In the genomic region with DNA sequence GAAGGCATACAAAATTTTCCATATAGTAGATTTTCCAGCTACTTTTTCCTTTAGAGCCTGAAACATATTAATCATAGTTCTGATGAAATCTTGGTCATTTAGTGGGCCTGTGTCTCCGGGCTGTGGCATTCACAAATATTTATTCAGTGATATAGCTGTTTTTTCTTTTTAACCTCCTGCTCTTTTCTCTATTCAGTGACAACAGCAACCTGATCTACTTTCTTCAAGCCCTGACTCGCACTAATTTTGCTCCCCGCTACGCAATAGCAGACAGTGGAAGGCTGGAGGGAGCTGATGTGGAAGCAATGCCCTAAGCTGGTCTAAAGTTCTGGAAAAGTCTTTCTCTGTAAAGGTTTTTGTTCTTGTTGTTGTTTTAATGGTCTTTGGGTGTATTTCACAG, we compare ENCODE assay signal across 14 cellular contexts.
DNase-seq lines count a peak whose midpoint lies in the region; ATAC-seq and TF ChIP-seq lines count a peak whose summit lies in the region.
"Had no signal": no experiment of that assay in that cellular context is flagged by ENCODE, and none has a peak within 500 bp of the region (broad histone marks: within the 10 kb centered on the region; RNA-seq: fewer than 3 reads in every experiment).

No MANE protein-coding gene starts in this region.

- H3K4me3 ChIP-seq in OCI-LY7 (ENCODE audit: low read depth, low read length, poor library complexity, severe bottlenecking) = no peak overlapping the region
- no peak overlapping the region for H3K4me3 ChIP-seq in tibial artery
- no peak overlapping the region for H3K4me3 ChIP-seq in osteoblast (ENCODE audit: insufficient read depth, low read length)
- H3K4me3 ChIP-seq: ovary had no signal

- DNase-seq in HPDE6-E6E7 (ENCODE audit: extremely low spot score) (peak; percentile 63), foreskin keratinocyte (peak; percentile 72 to 81), OCI-LY7 (ENCODE audit: low spot score) (no peak), tibial artery (no peak), osteoblast (ENCODE audit: insufficient read length, low spot score, missing footprints) (no peak)
- DNase-seq in activated CD4-positive, CD25-positive, alpha-beta regulatory T cell treated with anti-CD3 and anti-CD28 coated beads, Interleukin-2, amount 50 U/mL, for 72 hours = no peak
- DNase-seq: activated CD4-positive, alpha-beta T cell treated with anti-CD3 and anti-CD28 coated beads for 36 hours; activated T-cell treated with anti-CD3 and anti-CD28 coated beads for 4 hours; AML-193; NCI-H2081 treated with DMSO at 0.1 percent for 48 hours; ovary; T-cell had no signal

- ATAC-seq in foreskin keratinocyte = peak; percentile 81
- ATAC-seq: activated CD4-positive, alpha-beta T cell treated with anti-CD3 and anti-CD28 coated beads for 36 hours; T-cell had no signal

- BruUV-seq in OCI-LY7 (replicated peaks; lab: Mats Ljungman, UMichigan) = no TSS peak

- peak overlapping the region; percentile 82 for H3K27ac ChIP-seq in 22Rv1
- 0 out of 2 replicates have a peak overlapping the region, but pooled peaks have one; percentile 28 for H3K27ac ChIP-seq in VCaP
- H3K27ac ChIP-seq in foreskin keratinocyte = no peak overlapping the region
- H3K27ac ChIP-seq in OCI-LY7 (ENCODE audit: low read depth, low read length, poor library complexity, severe bottlenecking) = no peak overlapping the region
- H3K27ac ChIP-seq in tibial artery = no peak overlapping the region
- H3K27ac ChIP-seq in osteoblast (ENCODE audit: low read depth, low read length) = no peak overlapping the region
- H3K27ac ChIP-seq: ovary had no signal

- H3K9me2 ChIP-seq in OCI-LY7 (ENCODE audit: insufficient read depth, low read length) = no peaks in the 10 kb centered on the region

- CTCF ChIA-PET in OCI-LY7 (lab: Charles Lee; ENCODE audit: unreplicated experiment) = no interaction called here

- H4K20me1 ChIP-seq in OCI-LY7 (ENCODE audit: insufficient read depth, low read length) (no peaks in the 10 kb centered on the region), osteoblast (ENCODE audit: insufficient read depth, low read length) (no peaks in the 10 kb centered on the region)

- POLR2A ChIA-PET in OCI-LY7 (lab: Charles Lee) = interaction anchor here (0.7 to 1.1 kb wide), 2 partner anchors 10 to 14 kb away, joined by 3 read pairs; no protein-coding TSS in a partner anchor

- H2AFZ ChIP-seq in OCI-LY7 (ENCODE audit: low read length) (no peak overlapping the region), osteoblast (ENCODE audit: low read length) (no peak overlapping the region)

- H3K4me2 ChIP-seq in OCI-LY7 (ENCODE audit: low read length) = no peak overlapping the region
- H3K4me2 ChIP-seq in osteoblast (ENCODE audit: insufficient read depth, low read length) = no peak overlapping the region

- H3K4me1 ChIP-seq in foreskin keratinocyte (peaks cover 9% of the 10 kb centered on the region), OCI-LY7 (ENCODE audit: insufficient read depth, low read length, poor library complexity, severe bottlenecking) (no peaks in the 10 kb centered on the region), tibial artery (no peaks in the 10 kb centered on the region), osteoblast (ENCODE audit: insufficient read depth, low read length) (no peaks in the 10 kb centered on the region)

- H3K27me3 ChIP-seq in foreskin keratinocyte = no peaks in the 10 kb centered on the region
- H3K27me3 ChIP-seq in tibial artery = no peaks in the 10 kb centered on the region
- H3K27me3 ChIP-seq in osteoblast (ENCODE audit: insufficient read depth, low read length) = no peaks in the 10 kb centered on the region
- H3K27me3 ChIP-seq: ovary had no signal

- H3K79me2 ChIP-seq in OCI-LY7 (ENCODE audit: insufficient read depth, low read depth, low read length) (no peaks in the 10 kb centered on the region), osteoblast (ENCODE audit: insufficient read depth, low read length) (no peaks in the 10 kb centered on the region)

- H3K36me3 ChIP-seq in OCI-LY7 (ENCODE audit: insufficient read depth, low read length) (no peaks in the 10 kb centered on the region), tibial artery (no peaks in the 10 kb centered on the region), osteoblast (ENCODE audit: insufficient read depth, low read length) (no peaks in the 10 kb centered on the region)
- H3K36me3 ChIP-seq: ovary had no signal

- H3K9me3 ChIP-seq in OCI-LY7 (ENCODE audit: low read length) = no peaks in the 10 kb centered on the region
- no peaks in the 10 kb centered on the region for H3K9me3 ChIP-seq in tibial artery
- peaks cover 2% of the 10 kb centered on the region for H3K9me3 ChIP-seq in osteoblast (ENCODE audit: low read depth, low read length)
- H3K9me3 ChIP-seq: ovary had no signal

- TF ChIP-seq CTCF in 22Rv1 (IDR thresholded peaks at IDR 0.05) (no peak), VCaP (conservative IDR thresholded peaks at IDR 0.05) (no peak), foreskin keratinocyte (conservative IDR thresholded peaks at IDR 0.05) (no peak), OCI-LY7 (conservative IDR thresholded peaks at IDR 0.05; ENCODE audit: low read length) (no peak), tibial artery (IDR thresholded peaks at IDR 0.05) (no peak), osteoblast (IDR thresholded peaks at IDR 0.05; ENCODE audit: extremely low read depth, low read depth, low read length) (no peak)

- intact Hi-C loops in OCI-LY7 (cut with micrococcal nuclease; ENCODE audit: unreplicated experiment) = no loop called here
- intact Hi-C loops in tibial artery (cut with DNase I; ENCODE audit: low total_unique reads) = no loop called here

Comparison
In these comparisons a context has a peak if more than half of its experiments do, and no peak if none do; other contexts are left out.
1. H3K27ac ChIP-seq: peak in 22Rv1 (single experiment) and VCaP (single experiment); none in foreskin keratinocyte (single experiment), OCI-LY7 (single experiment), tibial artery (0 of 2) and osteoblast (single experiment).
2. DNase-seq: peak in HPDE6-E6E7 (single experiment) and foreskin keratinocyte (2 of 2); none in OCI-LY7 (single experiment), tibial artery (0 of 2), osteoblast (single experiment) and activated CD4-positive, CD25-positive, alpha-beta regulatory T cell treated with anti-CD3 and anti-CD28 coated beads, Interleukin-2, amount 50 U/mL, for 72 hours (single experiment).